ENCODE assay signal across 1 cellular context in the genomic region with DNA sequence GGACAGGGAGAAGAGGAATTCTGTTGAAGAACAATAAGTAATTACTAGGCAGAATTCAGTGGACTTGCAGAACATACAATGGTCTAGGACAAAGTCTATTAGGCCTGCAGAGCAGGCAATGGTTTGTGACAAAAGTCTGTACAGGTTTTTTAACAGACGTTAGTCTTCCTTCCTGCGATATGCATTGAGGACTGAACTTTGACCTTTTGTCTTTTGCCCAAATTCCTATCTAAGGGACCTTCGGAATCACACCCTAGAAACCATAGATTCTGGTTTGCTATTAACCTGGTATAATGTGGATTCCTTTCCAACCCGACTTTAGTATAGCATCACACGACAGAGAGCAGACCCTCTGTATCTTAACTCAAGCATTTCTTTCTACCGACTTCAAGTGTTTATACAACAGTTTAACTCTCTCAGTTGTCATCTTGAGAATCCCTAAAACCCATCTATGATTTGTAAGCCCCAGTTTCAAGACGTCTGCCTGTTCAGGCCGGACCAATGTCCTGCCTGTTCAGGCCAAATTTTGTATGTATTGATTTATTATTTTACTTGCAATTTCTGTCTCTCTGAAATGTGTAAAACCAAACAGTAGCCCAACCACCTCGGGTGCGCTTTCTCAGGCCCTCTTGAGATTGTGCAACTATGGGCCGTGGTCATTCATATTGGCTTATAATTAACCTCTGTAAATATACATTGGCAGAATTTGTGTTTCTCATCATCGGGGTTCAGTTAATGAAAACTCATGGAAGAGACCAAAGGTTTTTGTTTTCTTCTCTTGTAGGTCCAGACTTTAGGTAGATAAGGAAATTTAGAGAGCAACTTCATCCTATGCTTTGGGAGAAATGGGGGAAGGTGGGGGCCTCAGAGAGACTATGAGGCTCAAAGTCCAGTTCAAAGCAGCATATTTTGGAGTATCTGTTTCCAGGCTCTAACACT.
TF ChIP-seq lines count a peak whose summit lies in the region.

No MANE protein-coding gene starts in this region.

TF ChIP-seq in HepG2, 621 proteins besides CTCF, POLR2A, EP300 and RAD21 (continued from another document and continues in another):
- TF ChIP-seq, protein P1, sequence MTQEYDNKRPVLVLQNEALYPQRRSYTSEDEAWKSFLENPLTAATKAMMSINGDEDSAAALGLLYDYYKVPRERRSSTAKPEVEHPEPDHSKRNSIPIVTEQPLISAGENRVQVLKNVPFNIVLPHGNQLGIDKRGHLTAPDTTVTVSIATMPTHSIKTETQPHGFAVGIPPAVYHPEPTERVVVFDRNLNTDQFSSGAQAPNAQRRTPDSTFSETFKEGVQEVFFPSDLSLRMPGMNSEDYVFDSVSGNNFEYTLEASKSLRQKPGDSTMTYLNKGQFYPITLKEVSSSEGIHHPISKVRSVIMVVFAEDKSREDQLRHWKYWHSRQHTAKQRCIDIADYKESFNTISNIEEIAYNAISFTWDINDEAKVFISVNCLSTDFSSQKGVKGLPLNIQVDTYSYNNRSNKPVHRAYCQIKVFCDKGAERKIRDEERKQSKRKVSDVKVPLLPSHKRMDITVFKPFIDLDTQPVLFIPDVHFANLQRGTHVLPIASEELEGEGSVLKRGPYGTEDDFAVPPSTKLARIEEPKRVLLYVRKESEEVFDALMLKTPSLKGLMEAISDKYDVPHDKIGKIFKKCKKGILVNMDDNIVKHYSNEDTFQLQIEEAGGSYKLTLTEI (CRISPR knock-in tag; conservative IDR thresholded peaks at IDR 0.05) = no peak
- TF ChIP-seq REPIN1 (CRISPR knock-in tag; IDR thresholded peaks at IDR 0.05; ENCODE audit: borderline replicate concordance, low read depth) = peak; percentile 18; the same call in 1 of the 2 replicates
- no peak for TF ChIP-seq CC2D1A (CRISPR knock-in tag; IDR thresholded peaks at IDR 0.05)
- no peak for TF ChIP-seq ZNF629 (CRISPR knock-in tag; conservative IDR thresholded peaks at IDR 0.05)
- TF ChIP-seq, protein P2, sequence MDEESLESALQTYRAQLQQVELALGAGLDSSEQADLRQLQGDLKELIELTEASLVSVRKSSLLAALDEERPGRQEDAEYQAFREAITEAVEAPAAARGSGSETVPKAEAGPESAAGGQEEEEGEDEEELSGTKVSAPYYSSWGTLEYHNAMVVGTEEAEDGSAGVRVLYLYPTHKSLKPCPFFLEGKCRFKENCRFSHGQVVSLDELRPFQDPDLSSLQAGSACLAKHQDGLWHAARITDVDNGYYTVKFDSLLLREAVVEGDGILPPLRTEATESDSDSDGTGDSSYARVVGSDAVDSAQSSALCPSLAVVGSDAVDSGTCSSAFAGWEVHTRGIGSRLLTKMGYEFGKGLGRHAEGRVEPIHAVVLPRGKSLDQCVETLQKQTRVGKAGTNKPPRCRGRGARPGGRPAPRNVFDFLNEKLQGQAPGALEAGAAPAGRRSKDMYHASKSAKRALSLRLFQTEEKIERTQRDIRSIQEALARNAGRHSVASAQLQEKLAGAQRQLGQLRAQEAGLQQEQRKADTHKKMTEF (CRISPR knock-in tag; IDR thresholded peaks at IDR 0.05) = peak; percentile 51
- TF ChIP-seq SRSF1 (optimal IDR thresholded peaks at IDR 0.05; ENCODE audit: low read depth, low read length) = no peak
- TF ChIP-seq SOX13 (IDR thresholded peaks at IDR 0.05) = peak; percentile 37; the same call in 1 of the 2 replicates
- peak in 1 of 2 experiments; percentile 74; a peak in 2 of 4 replicates for TF ChIP-seq SOX13 (CRISPR knock-in tag; conservative IDR thresholded peaks at IDR 0.05 in 1 of 2, IDR thresholded peaks at IDR 0.05 in 1 of 2)
- TF ChIP-seq, protein P3, sequence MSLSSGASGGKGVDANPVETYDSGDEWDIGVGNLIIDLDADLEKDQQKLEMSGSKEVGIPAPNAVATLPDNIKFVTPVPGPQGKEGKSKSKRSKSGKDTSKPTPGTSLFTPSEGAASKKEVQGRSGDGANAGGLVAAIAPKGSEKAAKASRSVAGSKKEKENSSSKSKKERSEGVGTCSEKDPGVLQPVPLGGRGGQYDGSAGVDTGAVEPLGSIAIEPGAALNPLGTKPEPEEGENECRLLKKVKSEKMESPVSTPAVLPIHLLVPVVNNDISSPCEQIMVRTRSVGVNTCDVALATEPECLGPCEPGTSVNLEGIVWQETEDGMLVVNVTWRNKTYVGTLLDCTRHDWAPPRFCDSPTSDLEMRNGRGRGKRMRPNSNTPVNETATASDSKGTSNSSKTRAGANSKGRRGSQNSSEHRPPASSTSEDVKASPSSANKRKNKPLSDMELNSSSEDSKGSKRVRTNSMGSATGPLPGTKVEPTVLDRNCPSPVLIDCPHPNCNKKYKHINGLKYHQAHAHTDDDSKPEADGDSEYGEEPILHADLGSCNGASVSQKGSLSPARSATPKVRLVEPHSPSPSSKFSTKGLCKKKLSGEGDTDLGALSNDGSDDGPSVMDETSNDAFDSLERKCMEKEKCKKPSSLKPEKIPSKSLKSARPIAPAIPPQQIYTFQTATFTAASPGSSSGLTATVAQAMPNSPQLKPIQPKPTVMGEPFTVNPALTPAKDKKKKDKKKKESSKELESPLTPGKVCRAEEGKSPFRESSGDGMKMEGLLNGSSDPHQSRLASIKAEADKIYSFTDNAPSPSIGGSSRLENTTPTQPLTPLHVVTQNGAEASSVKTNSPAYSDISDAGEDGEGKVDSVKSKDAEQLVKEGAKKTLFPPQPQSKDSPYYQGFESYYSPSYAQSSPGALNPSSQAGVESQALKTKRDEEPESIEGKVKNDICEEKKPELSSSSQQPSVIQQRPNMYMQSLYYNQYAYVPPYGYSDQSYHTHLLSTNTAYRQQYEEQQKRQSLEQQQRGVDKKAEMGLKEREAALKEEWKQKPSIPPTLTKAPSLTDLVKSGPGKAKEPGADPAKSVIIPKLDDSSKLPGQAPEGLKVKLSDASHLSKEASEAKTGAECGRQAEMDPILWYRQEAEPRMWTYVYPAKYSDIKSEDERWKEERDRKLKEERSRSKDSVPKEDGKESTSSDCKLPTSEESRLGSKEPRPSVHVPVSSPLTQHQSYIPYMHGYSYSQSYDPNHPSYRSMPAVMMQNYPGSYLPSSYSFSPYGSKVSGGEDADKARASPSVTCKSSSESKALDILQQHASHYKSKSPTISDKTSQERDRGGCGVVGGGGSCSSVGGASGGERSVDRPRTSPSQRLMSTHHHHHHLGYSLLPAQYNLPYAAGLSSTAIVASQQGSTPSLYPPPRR (CRISPR knock-in tag; IDR thresholded peaks at IDR 0.05; ENCODE audit: borderline replicate concordance) = 0 out of 2 replicates have a peak, but pooled peaks have one; percentile 61
- TF ChIP-seq TP53 (CRISPR knock-in tag; conservative IDR thresholded peaks at IDR 0.05) = no peak
- TF ChIP-seq, protein P4, sequence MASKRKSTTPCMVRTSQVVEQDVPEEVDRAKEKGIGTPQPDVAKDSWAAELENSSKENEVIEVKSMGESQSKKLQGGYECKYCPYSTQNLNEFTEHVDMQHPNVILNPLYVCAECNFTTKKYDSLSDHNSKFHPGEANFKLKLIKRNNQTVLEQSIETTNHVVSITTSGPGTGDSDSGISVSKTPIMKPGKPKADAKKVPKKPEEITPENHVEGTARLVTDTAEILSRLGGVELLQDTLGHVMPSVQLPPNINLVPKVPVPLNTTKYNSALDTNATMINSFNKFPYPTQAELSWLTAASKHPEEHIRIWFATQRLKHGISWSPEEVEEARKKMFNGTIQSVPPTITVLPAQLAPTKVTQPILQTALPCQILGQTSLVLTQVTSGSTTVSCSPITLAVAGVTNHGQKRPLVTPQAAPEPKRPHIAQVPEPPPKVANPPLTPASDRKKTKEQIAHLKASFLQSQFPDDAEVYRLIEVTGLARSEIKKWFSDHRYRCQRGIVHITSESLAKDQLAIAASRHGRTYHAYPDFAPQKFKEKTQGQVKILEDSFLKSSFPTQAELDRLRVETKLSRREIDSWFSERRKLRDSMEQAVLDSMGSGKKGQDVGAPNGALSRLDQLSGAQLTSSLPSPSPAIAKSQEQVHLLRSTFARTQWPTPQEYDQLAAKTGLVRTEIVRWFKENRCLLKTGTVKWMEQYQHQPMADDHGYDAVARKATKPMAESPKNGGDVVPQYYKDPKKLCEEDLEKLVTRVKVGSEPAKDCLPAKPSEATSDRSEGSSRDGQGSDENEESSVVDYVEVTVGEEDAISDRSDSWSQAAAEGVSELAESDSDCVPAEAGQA (IDR thresholded peaks at IDR 0.05; ENCODE audit: low read depth) = no peak
- TF ChIP-seq, protein P4 (CRISPR knock-in tag; IDR thresholded peaks at IDR 0.05; ENCODE audit: borderline replicate concordance) = no peak
- TF ChIP-seq, protein P5, sequence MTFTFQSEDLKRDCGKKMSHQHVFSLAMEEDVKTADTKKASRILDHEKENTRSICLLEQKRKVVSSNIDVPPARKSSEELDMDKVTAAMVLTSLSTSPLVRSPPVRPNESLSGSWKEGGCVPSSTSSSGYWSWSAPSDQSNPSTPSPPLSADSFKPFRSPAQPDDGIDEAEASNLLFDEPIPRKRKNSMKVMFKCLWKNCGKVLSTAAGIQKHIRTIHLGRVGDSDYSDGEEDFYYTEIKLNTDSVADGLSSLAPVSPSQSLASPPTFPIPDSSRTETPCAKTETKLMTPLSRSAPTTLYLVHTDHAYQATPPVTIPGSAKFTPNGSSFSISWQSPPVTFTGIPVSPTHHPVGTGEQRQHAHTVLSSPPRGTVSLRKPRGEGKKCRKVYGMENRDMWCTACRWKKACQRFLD (CRISPR knock-in tag; IDR thresholded peaks at IDR 0.05; ENCODE audit: borderline replicate concordance) = no peak
- TF ChIP-seq, protein P6, sequence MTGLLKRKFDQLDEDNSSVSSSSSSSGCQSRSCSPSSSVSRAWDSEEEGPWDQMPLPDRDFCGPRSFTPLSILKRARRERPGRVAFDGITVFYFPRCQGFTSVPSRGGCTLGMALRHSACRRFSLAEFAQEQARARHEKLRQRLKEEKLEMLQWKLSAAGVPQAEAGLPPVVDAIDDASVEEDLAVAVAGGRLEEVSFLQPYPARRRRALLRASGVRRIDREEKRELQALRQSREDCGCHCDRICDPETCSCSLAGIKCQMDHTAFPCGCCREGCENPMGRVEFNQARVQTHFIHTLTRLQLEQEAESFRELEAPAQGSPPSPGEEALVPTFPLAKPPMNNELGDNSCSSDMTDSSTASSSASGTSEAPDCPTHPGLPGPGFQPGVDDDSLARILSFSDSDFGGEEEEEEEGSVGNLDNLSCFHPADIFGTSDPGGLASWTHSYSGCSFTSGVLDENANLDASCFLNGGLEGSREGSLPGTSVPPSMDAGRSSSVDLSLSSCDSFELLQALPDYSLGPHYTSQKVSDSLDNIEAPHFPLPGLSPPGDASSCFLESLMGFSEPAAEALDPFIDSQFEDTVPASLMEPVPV (CRISPR knock-in tag; IDR thresholded peaks at IDR 0.05) = peak; percentile 43; the same call in 1 of the 2 replicates
- TF ChIP-seq RARA (CRISPR knock-in tag; IDR thresholded peaks at IDR 0.05) = peak; percentile 55
- TF ChIP-seq JUN (CRISPR knock-in tag; IDR thresholded peaks at IDR 0.05) = no peak
- TF ChIP-seq AGO2 (optimal IDR thresholded peaks at IDR 0.05; ENCODE audit: low read depth, low read length) = no peak
- no peak for TF ChIP-seq ZNF510 (CRISPR knock-in tag; IDR thresholded peaks at IDR 0.05; ENCODE audit: low read depth)
- TF ChIP-seq, protein P7, sequence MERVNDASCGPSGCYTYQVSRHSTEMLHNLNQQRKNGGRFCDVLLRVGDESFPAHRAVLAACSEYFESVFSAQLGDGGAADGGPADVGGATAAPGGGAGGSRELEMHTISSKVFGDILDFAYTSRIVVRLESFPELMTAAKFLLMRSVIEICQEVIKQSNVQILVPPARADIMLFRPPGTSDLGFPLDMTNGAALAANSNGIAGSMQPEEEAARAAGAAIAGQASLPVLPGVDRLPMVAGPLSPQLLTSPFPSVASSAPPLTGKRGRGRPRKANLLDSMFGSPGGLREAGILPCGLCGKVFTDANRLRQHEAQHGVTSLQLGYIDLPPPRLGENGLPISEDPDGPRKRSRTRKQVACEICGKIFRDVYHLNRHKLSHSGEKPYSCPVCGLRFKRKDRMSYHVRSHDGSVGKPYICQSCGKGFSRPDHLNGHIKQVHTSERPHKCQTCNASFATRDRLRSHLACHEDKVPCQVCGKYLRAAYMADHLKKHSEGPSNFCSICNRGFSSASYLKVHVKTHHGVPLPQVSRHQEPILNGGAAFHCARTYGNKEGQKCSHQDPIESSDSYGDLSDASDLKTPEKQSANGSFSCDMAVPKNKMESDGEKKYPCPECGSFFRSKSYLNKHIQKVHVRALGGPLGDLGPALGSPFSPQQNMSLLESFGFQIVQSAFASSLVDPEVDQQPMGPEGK (CRISPR knock-in tag; IDR thresholded peaks at IDR 0.05) = peak; percentile 83
- TF ChIP-seq, protein P8, sequence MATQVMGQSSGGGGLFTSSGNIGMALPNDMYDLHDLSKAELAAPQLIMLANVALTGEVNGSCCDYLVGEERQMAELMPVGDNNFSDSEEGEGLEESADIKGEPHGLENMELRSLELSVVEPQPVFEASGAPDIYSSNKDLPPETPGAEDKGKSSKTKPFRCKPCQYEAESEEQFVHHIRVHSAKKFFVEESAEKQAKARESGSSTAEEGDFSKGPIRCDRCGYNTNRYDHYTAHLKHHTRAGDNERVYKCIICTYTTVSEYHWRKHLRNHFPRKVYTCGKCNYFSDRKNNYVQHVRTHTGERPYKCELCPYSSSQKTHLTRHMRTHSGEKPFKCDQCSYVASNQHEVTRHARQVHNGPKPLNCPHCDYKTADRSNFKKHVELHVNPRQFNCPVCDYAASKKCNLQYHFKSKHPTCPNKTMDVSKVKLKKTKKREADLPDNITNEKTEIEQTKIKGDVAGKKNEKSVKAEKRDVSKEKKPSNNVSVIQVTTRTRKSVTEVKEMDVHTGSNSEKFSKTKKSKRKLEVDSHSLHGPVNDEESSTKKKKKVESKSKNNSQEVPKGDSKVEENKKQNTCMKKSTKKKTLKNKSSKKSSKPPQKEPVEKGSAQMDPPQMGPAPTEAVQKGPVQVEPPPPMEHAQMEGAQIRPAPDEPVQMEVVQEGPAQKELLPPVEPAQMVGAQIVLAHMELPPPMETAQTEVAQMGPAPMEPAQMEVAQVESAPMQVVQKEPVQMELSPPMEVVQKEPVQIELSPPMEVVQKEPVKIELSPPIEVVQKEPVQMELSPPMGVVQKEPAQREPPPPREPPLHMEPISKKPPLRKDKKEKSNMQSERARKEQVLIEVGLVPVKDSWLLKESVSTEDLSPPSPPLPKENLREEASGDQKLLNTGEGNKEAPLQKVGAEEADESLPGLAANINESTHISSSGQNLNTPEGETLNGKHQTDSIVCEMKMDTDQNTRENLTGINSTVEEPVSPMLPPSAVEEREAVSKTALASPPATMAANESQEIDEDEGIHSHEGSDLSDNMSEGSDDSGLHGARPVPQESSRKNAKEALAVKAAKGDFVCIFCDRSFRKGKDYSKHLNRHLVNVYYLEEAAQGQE (IDR thresholded peaks at IDR 0.05; ENCODE audit: borderline replicate concordance in 1 of 2, low read depth in 1 of 2, low read length in 2 of 2) = 0 out of 4 replicates have a peak, but pooled peaks of 1 of the 2 experiments have one; percentile 14
- no peak for TF ChIP-seq HNRNPLL (IDR thresholded peaks at IDR 0.05; ENCODE audit: low read depth, low read length, poor library complexity, severe bottlenecking)
- TF ChIP-seq ZNF430 (CRISPR knock-in tag; IDR thresholded peaks at IDR 0.05) = 0 out of 2 replicates have a peak, but pooled peaks have one; percentile 35
- peak; percentile 89 for TF ChIP-seq EHMT2 (IDR thresholded peaks at IDR 0.05; ENCODE audit: borderline replicate concordance, low read depth, low read length)
